Comparison of ENCODE assay signal across 1 cellular context in the genomic region with DNA sequence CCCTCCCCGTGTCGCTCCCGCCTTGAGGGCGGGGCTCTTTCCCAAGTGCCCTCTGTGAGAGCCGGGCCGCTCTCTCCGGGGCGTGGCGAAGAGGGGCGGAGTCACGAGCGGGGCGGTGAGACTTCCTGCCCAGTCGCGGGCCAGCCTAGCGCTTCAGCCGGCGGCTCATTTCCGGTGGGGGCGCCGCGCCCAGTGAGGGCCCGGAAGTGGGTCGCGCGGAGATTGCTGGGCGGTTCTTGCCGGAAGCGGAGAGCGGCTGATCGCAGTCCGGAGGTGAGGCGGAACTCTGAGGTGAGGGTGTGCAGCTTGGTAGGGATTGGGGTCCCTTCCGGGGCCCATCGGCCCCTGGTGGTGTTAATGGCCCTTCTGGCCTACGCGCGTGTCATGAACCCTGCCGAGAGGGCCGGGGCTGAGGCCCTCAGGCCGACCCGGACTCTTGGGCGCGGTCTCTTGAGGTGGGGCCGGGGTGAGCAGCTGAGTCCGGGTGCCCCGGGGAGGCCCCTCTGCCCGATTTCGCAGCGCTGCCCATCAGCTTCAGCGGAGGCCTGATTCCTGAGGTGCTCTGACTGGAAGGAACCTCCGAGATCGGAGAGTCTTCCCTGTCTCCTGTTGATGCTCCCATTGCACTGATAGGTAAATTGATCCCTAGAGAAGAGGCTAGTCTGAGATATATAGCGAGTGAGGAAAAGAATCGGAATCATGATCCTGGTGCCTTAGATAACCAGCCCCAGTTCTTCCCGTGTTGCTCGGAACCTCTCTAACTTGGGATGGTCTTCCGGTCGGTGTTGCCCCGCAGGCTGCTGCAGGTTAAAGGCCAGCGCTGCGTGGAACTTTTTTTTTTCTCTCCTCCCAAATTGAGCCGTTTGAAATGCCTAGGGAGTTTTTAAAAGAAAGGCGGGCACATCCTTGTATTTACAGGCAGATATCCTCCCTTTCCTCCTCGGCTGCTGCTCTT.
TF ChIP-seq lines count a peak whose summit lies in the region.

A gene with protein sequence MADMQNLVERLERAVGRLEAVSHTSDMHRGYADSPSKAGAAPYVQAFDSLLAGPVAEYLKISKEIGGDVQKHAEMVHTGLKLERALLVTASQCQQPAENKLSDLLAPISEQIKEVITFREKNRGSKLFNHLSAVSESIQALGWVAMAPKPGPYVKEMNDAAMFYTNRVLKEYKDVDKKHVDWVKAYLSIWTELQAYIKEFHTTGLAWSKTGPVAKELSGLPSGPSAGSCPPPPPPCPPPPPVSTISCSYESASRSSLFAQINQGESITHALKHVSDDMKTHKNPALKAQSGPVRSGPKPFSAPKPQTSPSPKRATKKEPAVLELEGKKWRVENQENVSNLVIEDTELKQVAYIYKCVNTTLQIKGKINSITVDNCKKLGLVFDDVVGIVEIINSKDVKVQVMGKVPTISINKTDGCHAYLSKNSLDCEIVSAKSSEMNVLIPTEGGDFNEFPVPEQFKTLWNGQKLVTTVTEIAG (plus strand): TSS at position 219 of the 955 bp plus-strand sequence. CDS start 18,618 bp downstream, outside the sequence.

TF ChIP-seq in neural cell, 6 proteins besides CTCF, POLR2A, EP300 and RAD21 (continued from another document):
- TF ChIP-seq, protein P1, sequence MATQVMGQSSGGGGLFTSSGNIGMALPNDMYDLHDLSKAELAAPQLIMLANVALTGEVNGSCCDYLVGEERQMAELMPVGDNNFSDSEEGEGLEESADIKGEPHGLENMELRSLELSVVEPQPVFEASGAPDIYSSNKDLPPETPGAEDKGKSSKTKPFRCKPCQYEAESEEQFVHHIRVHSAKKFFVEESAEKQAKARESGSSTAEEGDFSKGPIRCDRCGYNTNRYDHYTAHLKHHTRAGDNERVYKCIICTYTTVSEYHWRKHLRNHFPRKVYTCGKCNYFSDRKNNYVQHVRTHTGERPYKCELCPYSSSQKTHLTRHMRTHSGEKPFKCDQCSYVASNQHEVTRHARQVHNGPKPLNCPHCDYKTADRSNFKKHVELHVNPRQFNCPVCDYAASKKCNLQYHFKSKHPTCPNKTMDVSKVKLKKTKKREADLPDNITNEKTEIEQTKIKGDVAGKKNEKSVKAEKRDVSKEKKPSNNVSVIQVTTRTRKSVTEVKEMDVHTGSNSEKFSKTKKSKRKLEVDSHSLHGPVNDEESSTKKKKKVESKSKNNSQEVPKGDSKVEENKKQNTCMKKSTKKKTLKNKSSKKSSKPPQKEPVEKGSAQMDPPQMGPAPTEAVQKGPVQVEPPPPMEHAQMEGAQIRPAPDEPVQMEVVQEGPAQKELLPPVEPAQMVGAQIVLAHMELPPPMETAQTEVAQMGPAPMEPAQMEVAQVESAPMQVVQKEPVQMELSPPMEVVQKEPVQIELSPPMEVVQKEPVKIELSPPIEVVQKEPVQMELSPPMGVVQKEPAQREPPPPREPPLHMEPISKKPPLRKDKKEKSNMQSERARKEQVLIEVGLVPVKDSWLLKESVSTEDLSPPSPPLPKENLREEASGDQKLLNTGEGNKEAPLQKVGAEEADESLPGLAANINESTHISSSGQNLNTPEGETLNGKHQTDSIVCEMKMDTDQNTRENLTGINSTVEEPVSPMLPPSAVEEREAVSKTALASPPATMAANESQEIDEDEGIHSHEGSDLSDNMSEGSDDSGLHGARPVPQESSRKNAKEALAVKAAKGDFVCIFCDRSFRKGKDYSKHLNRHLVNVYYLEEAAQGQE (IDR thresholded peaks at IDR 0.05; ENCODE audit: borderline replicate concordance) = peak; percentile 40
- TF ChIP-seq POLR2AphosphoS5 (IDR thresholded peaks at IDR 0.05) = peak; percentile 89
- TF ChIP-seq SMC3 (conservative IDR thresholded peaks at IDR 0.05; ENCODE audit: poor library complexity) = no peak
